8 cellular contexts compared by ENCODE assay signal in the genomic region with DNA sequence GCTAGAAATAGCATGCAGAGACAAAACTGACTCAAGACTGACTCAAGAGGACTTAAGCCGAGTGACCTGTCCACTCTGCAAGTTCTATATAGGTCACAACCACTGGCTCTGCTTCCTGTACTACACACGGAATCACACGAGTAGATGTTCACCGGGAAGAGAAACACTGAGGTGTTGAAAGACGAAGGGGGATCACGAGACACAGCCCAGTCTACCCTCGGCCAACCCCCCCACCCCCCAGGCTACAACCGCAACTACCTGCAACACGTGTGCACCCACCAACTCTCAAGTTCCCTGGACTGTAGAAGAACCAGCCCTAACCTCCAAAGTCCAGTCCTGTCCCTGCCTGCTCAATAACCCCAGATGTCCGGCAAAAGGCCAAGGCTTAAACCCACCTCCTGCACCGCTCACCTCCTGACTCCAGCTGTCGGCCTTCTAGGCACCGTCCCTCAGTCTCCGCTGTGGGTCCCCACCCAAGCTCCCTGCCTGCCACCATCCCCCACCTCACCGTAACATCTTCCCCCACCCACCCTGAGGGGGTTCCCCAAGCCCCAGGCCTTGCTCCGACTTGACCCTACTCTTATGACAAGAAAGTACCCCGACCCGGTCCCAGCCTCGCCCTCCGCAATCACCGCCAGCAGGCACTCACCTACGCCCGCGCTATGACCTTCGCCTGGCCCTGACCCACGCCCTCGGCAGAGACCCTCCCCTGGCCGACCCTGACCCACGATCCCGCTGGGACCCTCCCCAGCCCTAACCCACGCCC. TPM values are rescaled to one million over a fixed set of nuclear protein-coding genes. Genes with fewer than 3 reads are reported as not detected.
DNase-seq lines count a peak whose midpoint lies in the region; ATAC-seq and TF ChIP-seq lines count a peak whose summit lies in the region.

No MANE protein-coding gene starts in this region.

- peak overlapping the region; percentile 96 for H3K27ac Mint-ChIP-seq in activated CD8-positive, alpha-beta T cell treated with anti-CD3 and anti-CD28 coated beads for 36 hours

- POLR2A ChIA-PET in activated CD8-positive, alpha-beta T cell treated with anti-CD3 and anti-CD28 coated beads for 36 hours (lab: Charles Lee) = interaction anchor here (0.8 to 4.8 kb wide), 12 partner anchors 9 to 177 kb away, joined by 3 to 25 read pairs (median 4); a partner anchor contains a TSS

- 1 to 3% (median 1%) methylated on average over 31 of the region's 31 CpGs for WGBS in ovary, 3 donors

- no peak for TF ChIP-seq POLR2A in ovary (IDR thresholded peaks at IDR 0.05)

- peak overlapping the region; percentile 77 to 98 for H3K4me3 ChIP-seq in foreskin fibroblast (ENCODE audit: low read depth in 1 of 2, low read length in 2 of 2)
- H3K4me3 ChIP-seq in ovary = peak overlapping the region; percentile 79

- no peak for TF ChIP-seq CTCF in activated CD8-positive, alpha-beta T cell treated with anti-CD3 and anti-CD28 coated beads for 36 hours (IDR thresholded peaks at IDR 0.05)
- TF ChIP-seq CTCF in foreskin fibroblast (IDR thresholded peaks at IDR 0.05; ENCODE audit: low read depth, low read length) = no peak
- no peak for TF ChIP-seq CTCF in ovary (IDR thresholded peaks at IDR 0.05)

- H3K9me3 Mint-ChIP-seq in activated CD8-positive, alpha-beta T cell treated with anti-CD3 and anti-CD28 coated beads for 36 hours = no peaks in the 10 kb centered on the region

- H3K27me3 Mint-ChIP-seq in activated CD8-positive, alpha-beta T cell treated with anti-CD3 and anti-CD28 coated beads for 36 hours = no peaks in the 10 kb centered on the region

- intact Hi-C loops in activated CD8-positive, alpha-beta T cell treated with anti-CD3 and anti-CD28 coated beads for 36 hours (cut with micrococcal nuclease) = loop anchor here (2.0 to 5.0 kb wide), 2 partner anchors 53 to 56 kb away; a partner anchor contains a TSS
- intact Hi-C loops in ovary (cut with DNase I) = no loop called here

- H3K4me1 Mint-ChIP-seq in activated CD8-positive, alpha-beta T cell treated with anti-CD3 and anti-CD28 coated beads for 36 hours (ENCODE audit: low read depth) = peaks cover 46% of the 10 kb centered on the region

- peak overlapping the region; percentile 91 for H3K4me3 Mint-ChIP-seq in activated CD8-positive, alpha-beta T cell treated with anti-CD3 and anti-CD28 coated beads for 36 hours

- no peaks in the 10 kb centered on the region for H3K36me3 Mint-ChIP-seq in activated CD8-positive, alpha-beta T cell treated with anti-CD3 and anti-CD28 coated beads for 36 hours (ENCODE audit: low read depth)

- TF ChIP-seq EP300 in ovary (IDR thresholded peaks at IDR 0.05) = no peak

- CTCF ChIA-PET in activated CD8-positive, alpha-beta T cell treated with anti-CD3 and anti-CD28 coated beads for 36 hours (lab: Charles Lee) = interaction anchor here (0.8 to 1.7 kb wide), 3 partner anchors 56 to 189 kb away, joined by 3 to 10 read pairs (median 4); a partner anchor contains a TSS

- ATAC-seq in GM18498 (IDR thresholded peaks at IDR 0.05; ENCODE audit: unreplicated experiment) (peak; percentile 0), HG03159 (IDR thresholded peaks at IDR 0.05; ENCODE audit: unreplicated experiment) (peak; percentile 2), GM21529 (IDR thresholded peaks at IDR 0.05; ENCODE audit: unreplicated experiment) (no peak), HG03025 (IDR thresholded peaks at IDR 0.05; ENCODE audit: low FRiP score, unreplicated experiment) (no peak)
- no peak for ATAC-seq in activated CD8-positive, alpha-beta T cell treated with anti-CD3 and anti-CD28 coated beads for 36 hours

- no peaks in the 10 kb centered on the region for H3K9me3 ChIP-seq in ovary

- no peaks in the 10 kb centered on the region for H3K27me3 ChIP-seq in ovary

- H3K36me3 ChIP-seq in ovary = no peaks in the 10 kb centered on the region

- H3K27ac ChIP-seq in ovary = peak overlapping the region; percentile 13 to 50

- H3K4me1 ChIP-seq in ovary (ENCODE audit: insufficient read depth) = peaks cover 10% of the 10 kb centered on the region

- DNase-seq in activated CD8-positive, alpha-beta T cell treated with anti-CD3 and anti-CD28 coated beads for 36 hours = peak; percentile 38
- peak; percentile 69 to 73 for DNase-seq in foreskin fibroblast
- no peak for DNase-seq in ovary
- no peak for DNase-seq in NCI-H1436 (lab: John Stamatoyannopoulos, UW)

RNA-seq across cellular contexts. Expression of a gene that starts 0.7 kb away (rescaled TPM):
- total RNA-seq in activated CD8-positive, alpha-beta T cell treated with anti-CD3 and anti-CD28 coated beads for 36 hours = 100 to 1,000 TPM in 1 of 2 experiments, 10 to 100 TPM in 1; 97.8 to 102 TPM
- total RNA-seq in ovary = 10 to 100 TPM; 54.1 to 95.4 (median 76.2) TPM
- 10 to 100 TPM; 30.7 to 66.8 TPM for polyA plus RNA-seq in ovary

RNA-seq across cellular contexts. Expression of a gene that starts 0.9 kb away (rescaled TPM):
- total RNA-seq in activated CD8-positive, alpha-beta T cell treated with anti-CD3 and anti-CD28 coated beads for 36 hours = 10 to 100 TPM; 11.0 to 11.2 TPM
- total RNA-seq in ovary = 10 to 100 TPM; 10.6 to 28.4 (median 21.2) TPM
- 10 to 100 TPM; 10.9 to 25.1 TPM for polyA plus RNA-seq in ovary

RNA-seq across cellular contexts. Expression of a gene that starts 42.0 kb away (rescaled TPM):
- total RNA-seq in activated CD8-positive, alpha-beta T cell treated with anti-CD3 and anti-CD28 coated beads for 36 hours = 10 to 100 TPM; 14.3 to 16.7 TPM
- total RNA-seq in ovary = 10 to 100 TPM in 2 of 7 donors, 1 to 10 TPM in 5; 5.5 to 12.9 (median 7.0) TPM
- 1 to 10 TPM in 1 of 2 donors, under 1 TPM in 1; 0.53 to 5.7 TPM for polyA plus RNA-seq in ovary

RNA-seq across cellular contexts. Expression of a gene that starts 55.5 kb away (rescaled TPM):
- total RNA-seq in activated CD8-positive, alpha-beta T cell treated with anti-CD3 and anti-CD28 coated beads for 36 hours = 1 to 10 TPM; 4.8 to 5.4 TPM
- 10 to 100 TPM; 13.9 to 49.1 (median 33.9) TPM for total RNA-seq in ovary
- 10 to 100 TPM in 1 of 2 donors, 1 to 10 TPM in 1; 3.1 to 17.2 TPM for polyA plus RNA-seq in ovary

Comparison
In these comparisons a context has a peak if more than half of its experiments do, and no peak if none do; other contexts are left out.
1. ATAC-seq: peak in GM18498 (single experiment) and HG03159 (single experiment); none in activated CD8-positive, alpha-beta T cell treated with anti-CD3 and anti-CD28 coated beads for 36 hours (single experiment), GM21529 (single experiment) and HG03025 (single experiment).
2. DNase-seq: peak in activated CD8-positive, alpha-beta T cell treated with anti-CD3 and anti-CD28 coated beads for 36 hours (single experiment) and foreskin fibroblast (2 of 2); none in ovary (0 of 5) and NCI-H1436 (single experiment).